ENCODE assay signal across 11 cellular contexts in the genomic region with DNA sequence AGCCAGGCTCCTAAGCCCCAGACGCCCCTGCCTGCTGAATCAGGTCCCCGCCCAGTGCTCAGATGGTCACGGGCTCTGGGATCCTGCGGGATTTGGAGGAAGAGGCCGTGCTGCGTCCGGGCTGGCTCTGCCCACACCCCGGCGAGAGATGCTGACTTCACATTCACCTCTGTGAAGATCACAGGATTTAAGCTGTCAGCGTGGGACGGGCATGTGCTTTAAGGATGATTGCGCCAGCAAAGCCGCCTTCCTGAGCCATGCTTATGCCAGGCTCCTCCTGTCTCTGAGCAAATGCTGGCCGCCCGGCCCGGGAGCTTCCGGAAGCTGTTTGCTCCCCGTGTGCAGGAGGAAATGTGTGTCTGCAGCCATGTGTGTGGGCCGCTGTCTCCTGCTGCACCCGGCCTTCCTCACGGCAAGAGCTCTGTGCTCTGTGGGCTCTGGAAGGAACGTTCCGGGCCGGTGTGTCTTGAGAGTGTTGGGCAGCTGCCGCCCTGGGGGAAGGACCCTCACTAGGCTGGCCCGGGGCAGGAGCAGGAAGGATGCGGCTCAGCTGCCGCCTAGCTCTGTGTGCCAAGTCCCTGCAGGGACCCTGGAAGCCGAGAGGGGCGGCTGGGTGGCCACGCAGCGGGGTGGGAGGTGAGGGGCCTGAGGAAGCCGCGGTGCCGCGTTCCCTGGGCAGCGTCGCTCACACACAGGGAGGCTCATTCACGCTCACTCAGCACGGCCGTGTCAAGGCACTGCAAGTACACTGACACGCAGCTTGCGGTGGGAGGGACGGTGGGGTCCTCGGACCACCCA. TPM values are rescaled to one million over a fixed set of nuclear protein-coding genes. Genes with fewer than 3 reads are reported as not detected.
DNase-seq lines count a peak whose midpoint lies in the region; ATAC-seq and TF ChIP-seq lines count a peak whose summit lies in the region.
"Had no signal": no experiment of that assay in that cellular context is flagged by ENCODE, and none has a peak within 500 bp of the region (broad histone marks: within the 10 kb centered on the region; RNA-seq: fewer than 3 reads in every experiment).

No MANE protein-coding gene starts in this region.

- peaks cover 0 to 5% (median 4%) of the 10 kb centered on the region in 3 donors for H3K4me1 Mint-ChIP-seq in T-cell

- no peak overlapping the region for H3K27ac Mint-ChIP-seq in T-cell

- TF ChIP-seq CTCF in AG04449 (IDR thresholded peaks at IDR 0.05; ENCODE audit: insufficient read depth, low read length, missing control alignments) (no peak), foreskin fibroblast (IDR thresholded peaks at IDR 0.05; ENCODE audit: low read depth, low read length) (no peak), GM10266 (IDR thresholded peaks at IDR 0.05; ENCODE audit: control insufficient read depth, insufficient read depth, low read depth, missing control alignments) (no peak)

- DNase-seq in AG04449 (ENCODE audit: low read depth, low spot score) = no peak
- DNase-seq in DMS79 treated with DMSO at 0.1 percent for 48 hours (lab: John Stamatoyannopoulos, UW) = peak; percentile 64
- peak in 2 of 34 experiments; percentile 2 to 43 for DNase-seq in T-cell
- DNase-seq in foreskin fibroblast = peak; percentile 40 to 58
- no peak for DNase-seq in HAP-1 (ENCODE audit: low spot score in 2 of 2)
- no peak for DNase-seq in GM10266 (ENCODE audit: extremely low spot score)
- no peak for DNase-seq in NAMALWA (ENCODE audit: low spot score)
- no peak for DNase-seq in NCI-H510A treated with DMSO at 0.1 percent for 48 hours (lab: John Stamatoyannopoulos, UW)
- DNase-seq: NCI-H2081 had no signal

- peaks cover 4 to 53% of the 10 kb centered on the region in 2 donors for H3K27me3 Mint-ChIP-seq in T-cell

- CTCF ChIA-PET in AG04449 (lab: Yijun Ruan, JAX) (interaction anchor here (2.4 kb wide), 2 partner anchors 17 to 53 kb away, joined by 7 read pairs; no protein-coding TSS in a partner anchor), T-cell (lab: Charles Lee) (interaction anchor here in 1 of 2 donors (0.6 kb wide), 1 partner anchor 96 kb away, joined by 4 read pairs; no protein-coding TSS in a partner anchor)

- peak; percentile 43 to 69 (median 60) for ATAC-seq in T-cell (replicated peaks in 1 of 4)

- no peaks in the 10 kb centered on the region for H3K4me1 ChIP-seq in HAP-1

- no peaks in the 10 kb centered on the region for H3K9me3 Mint-ChIP-seq in T-cell

- in situ Hi-C loops in HAP-1 (cut with MboI; ENCODE audit: low sequenced_read_pairs) = no loop called here

- peaks cover 44% of the 10 kb centered on the region for H3K27me3 ChIP-seq in HAP-1 (ENCODE audit: low read depth)
- H3K27me3 ChIP-seq: ovary had no signal

- no peaks in the 10 kb centered on the region for H3K36me3 Mint-ChIP-seq in T-cell

- H3K4me3 Mint-ChIP-seq in T-cell = peak overlapping the region in 1 of 3 donors; percentile 43

- no peaks in the 10 kb centered on the region for H3K9me3 ChIP-seq in HAP-1
- H3K9me3 ChIP-seq: ovary had no signal

- no peaks in the 10 kb centered on the region for H3K36me3 ChIP-seq in HAP-1 (replicated peaks)
- H3K36me3 ChIP-seq: esophagus muscularis mucosa, ovary had no signal

- POLR2A ChIA-PET in AG04449 (lab: Yijun Ruan, JAX) = no interaction called here
- POLR2A ChIA-PET in T-cell (lab: Charles Lee) = no interaction called here

- peak overlapping the region; percentile 23; the same call in 1 of the 2 replicates for H3K4me3 ChIP-seq in AG04449 (ENCODE audit: low read depth, low read length)
- peak overlapping the region in 1 of 2 donors; percentile 27 for H3K4me3 ChIP-seq in foreskin fibroblast (ENCODE audit: low read depth in 1 of 2, low read length in 2 of 2)
- H3K4me3 ChIP-seq in HAP-1 = no peak overlapping the region
- H3K4me3 ChIP-seq: ovary had no signal

RNA-seq across cellular contexts. Expression of gene BHLHE23, which starts 19.0 kb away (rescaled TPM):
- not detected for total RNA-seq in T-cell
- total RNA-seq: esophagus muscularis mucosa, ovary had no signal

Comparison
In these comparisons a context has a peak if more than half of its experiments do, and no peak if none do; other contexts are left out.
1. DNase-seq: peak in DMS79 treated with DMSO at 0.1 percent for 48 hours (single experiment) and foreskin fibroblast (2 of 2); none in AG04449 (single experiment), HAP-1 (0 of 2), GM10266 (single experiment), NAMALWA (single experiment) and NCI-H510A treated with DMSO at 0.1 percent for 48 hours (single experiment).